ENCODE assay signal across 9 cellular contexts in genomic region chr17:7997186-7997585, GRCh38. TPM values are rescaled to one million over a fixed set of nuclear protein-coding genes. Genes with fewer than 3 reads are reported as not detected.
DNase-seq lines count a peak whose midpoint lies in the region; ATAC-seq, FAIRE-seq and TF ChIP-seq lines count a peak whose summit lies in the region.
"Had no signal": no experiment of that assay in that cellular context is flagged by ENCODE, and none has a peak within 500 bp of the region (broad histone marks: within the 10 kb centered on the region; RNA-seq: fewer than 3 reads in every experiment).

No MANE protein-coding gene starts in this region.

- SMC1A ChIA-PET in GM12878 (lab: Charles Lee; ENCODE audit: uncharacterized antibody, unreplicated experiment) = interaction anchor here (0.9 to 1.5 kb wide), 8 partner anchors 12 to 83 kb away, joined by 3 to 4 read pairs (median 3); partner anchors contain the start of gene RNF227

- H3K27ac Mint-ChIP-seq in memory B cell = no peak overlapping the region
- H3K27ac Mint-ChIP-seq: nephron had no signal

- peak; percentile 73 for ATAC-seq in GM12878
- ATAC-seq in memory B cell (ENCODE audit: low read depth) = peak; percentile 70

- intact Hi-C loops in GM12878 (cut with micrococcal nuclease; ENCODE audit: unreplicated experiment) = no loop called here

- POLR2A ChIA-PET in GM12878 (lab: Charles Lee) = interaction anchor here (0.5 to 0.8 kb wide), 3 partner anchors 30 to 678 kb away, joined by 3 to 7 read pairs (median 6); no protein-coding TSS in a partner anchor

- no peak for TF ChIP-seq RAD21 in GM12878 (IDR thresholded peaks at IDR 0.05; ENCODE audit: insufficient read depth, low read depth, low read length)

- CTCF ChIA-PET in GM12878 (lab: Yijun Ruan, JAX) = interaction anchor here (1.0 to 2.4 kb wide), 12 partner anchors 8 to 176 kb away, joined by 3 to 10 read pairs (median 5); no protein-coding TSS in a partner anchor

- in situ Hi-C loops in GM12878 (cut with MboI) = no loop called here

- BruUV-seq in GM12878 (replicated peaks; lab: Mats Ljungman, UMichigan) = no TSS peak

- no peaks in the 10 kb centered on the region for H3K9me3 Mint-ChIP-seq in memory B cell

- H3K27me3 ChIP-seq in GM12878 (replicated peaks in 1 of 2; ENCODE audit: control insufficient read depth in 2 of 2, insufficient read depth in 2 of 2, low read length in 1 of 2) (peaks cover under 1 to 2% of the 10 kb centered on the region in 2 experiments; a peak in 3 of 4 replicates), tibial nerve (peaks cover 0 to 87% of the 10 kb centered on the region in 2 donors)

- TF ChIP-seq POLR2A in GM12878 (IDR thresholded peaks at IDR 0.05; ENCODE audit: low read depth, low read length) = no peak
- TF ChIP-seq POLR2A in tibial nerve (IDR thresholded peaks at IDR 0.05) = no peak

- peak; percentile 20 for DNase-seq in activated T-cell treated with anti-CD3 and anti-CD28 coated beads for 1 hour (ENCODE audit: low read depth)
- DNase-seq in activated T-cell treated with anti-CD3 and anti-CD28 coated beads, Interleukin-2, amount 50 U/mL, for 1 hour = no peak
- peak; percentile 98 for DNase-seq in NCI-H82 (lab: John Stamatoyannopoulos, UW)
- DNase-seq in GM12878 (ENCODE audit: low read depth, low spot score) = no peak
- no peak for DNase-seq in memory B cell (ENCODE audit: low spot score in 2 of 2)
- DNase-seq in HuH-7.5 (ENCODE audit: low spot score) = no peak
- DNase-seq in GF-D8 (lab: John Stamatoyannopoulos, UW) = no peak
- no peak for DNase-seq in tibial nerve (ENCODE audit: low spot score in 2 of 2)

- H3K9me3 ChIP-seq in GM12878 (replicated peaks; ENCODE audit: control insufficient read depth, insufficient read depth, low read length) (no peaks in the 10 kb centered on the region), tibial nerve (no peaks in the 10 kb centered on the region)

- RAD21 ChIA-PET in GM12878 (lab: Charles Lee; ENCODE audit: unreplicated experiment) = interaction anchor here (1.0 to 1.1 kb wide), 3 partner anchors 21 to 253 kb away, joined by 3 to 4 read pairs (median 4); no protein-coding TSS in a partner anchor

- FAIRE-seq in GM12878 (lab: Jason Lieb, UNC) = no peak

- 0% methylated on average over 5 of the region's 5 CpGs for WGBS in GM12878 (ENCODE audit: insufficient coverage, insufficient replicate concordance, low lambda C conversion rate, missing lambda C conversion rate)
- WGBS in tibial nerve, 2 donors = 33 to 38% methylated on average over 5 of the region's 5 CpGs

- no peaks in the 10 kb centered on the region for H3K36me3 ChIP-seq in GM12878 (ENCODE audit: control insufficient read depth in 2 of 2, insufficient read depth in 2 of 2, low read length in 1 of 2)
- no peaks in the 10 kb centered on the region for H3K36me3 ChIP-seq in tibial nerve

- TF ChIP-seq EP300 in GM12878 (IDR thresholded peaks at IDR 0.05; ENCODE audit: borderline replicate concordance in 1 of 2, control insufficient read depth in 1 of 2, low read depth in 2 of 2, low read length in 2 of 2) (no peak), tibial nerve (IDR thresholded peaks at IDR 0.05) (no peak)

- no peak overlapping the region for H3K9ac ChIP-seq in GM12878 (ENCODE audit: control insufficient read depth, insufficient read depth, low read length)

- H2AFZ ChIP-seq in GM12878 (ENCODE audit: control insufficient read depth, low read depth, low read length) = peak overlapping the region; percentile 23; the same call in 1 of the 2 replicates

- peaks cover 9% of the 10 kb centered on the region for H3K4me1 ChIP-seq in GM12878 (ENCODE audit: control insufficient read depth, insufficient read depth, low read length)
- H3K4me1 ChIP-seq in tibial nerve = peaks cover 0 to 5% (median 2%) of the 10 kb centered on the region in 4 donors

- TF ChIP-seq CTCF in GM12878 (IDR thresholded peaks at IDR 0.05 in 2 of 3, conservative IDR thresholded peaks at IDR 0.05 in 1 of 3; ENCODE audit: control insufficient read depth in 2 of 3, extremely low read depth in 1 of 3, insufficient read depth in 1 of 3, low read depth in 3 of 3, low read length in 3 of 3) = peak in 2 of 3 experiments; percentile 21 to 41; a peak in 3 of 6 replicates
- no peak for TF ChIP-seq CTCF in tibial nerve (IDR thresholded peaks at IDR 0.05)

- H3K36me3 Mint-ChIP-seq in memory B cell = no peaks in the 10 kb centered on the region

- H3K4me3 ChIP-seq in GM12878 (no peak overlapping the region), tibial nerve (no peak overlapping the region)

- H3K4me3 Mint-ChIP-seq in memory B cell = no peak overlapping the region
- H3K4me3 Mint-ChIP-seq: nephron had no signal

- H3K4me1 Mint-ChIP-seq in memory B cell = peaks cover 10% of the 10 kb centered on the region

- H4K20me1 ChIP-seq in GM12878 (ENCODE audit: control insufficient read depth, insufficient read depth) = no peaks in the 10 kb centered on the region

- H3K79me2 ChIP-seq in GM12878 (ENCODE audit: control insufficient read depth, insufficient read depth, low read length) = no peaks in the 10 kb centered on the region

- 0 out of 2 replicates have a peak overlapping the region, but pooled peaks have one; percentile 25 for H3K4me2 ChIP-seq in GM12878 (ENCODE audit: control insufficient read depth, insufficient read depth)

- peaks cover 21% of the 10 kb centered on the region for H3K27me3 Mint-ChIP-seq in memory B cell

- H3K27ac ChIP-seq in GM12878 (ENCODE audit: control insufficient read depth, insufficient read depth) = no peak overlapping the region
- H3K27ac ChIP-seq in tibial nerve = no peak overlapping the region

TF ChIP-seq in GM12878, 131 proteins besides CTCF, POLR2A, EP300 and RAD21:
- peak; percentile 37 for TF ChIP-seq MEF2B (IDR thresholded peaks at IDR 0.05; ENCODE audit: partially characterized antibody, poor library complexity, severe bottlenecking)
- TF ChIP-seq ZSCAN29 (IDR thresholded peaks at IDR 0.05) = no peak
- TF ChIP-seq MEF2A (IDR thresholded peaks at IDR 0.05; ENCODE audit: insufficient read depth, low read depth, low read length) = peak; percentile 73; the same call in 1 of the 2 replicates
- no peak for TF ChIP-seq NKRF (conservative IDR thresholded peaks at IDR 0.05)
- TF ChIP-seq MYC (IDR thresholded peaks at IDR 0.05; ENCODE audit: insufficient read depth, insufficient read length, insufficient replicate concordance, low read length, severe bottlenecking) = no peak

RNA-seq across cellular contexts. Expression of gene GUCY2D, which starts 5.2 kb away (rescaled TPM):
- not detected in 2 replicates for total RNA-seq in GM12878 (2013; cell fraction: nucleolus; rRNA removed)
- total RNA-seq in GM12878 (2014; rRNA removed) (not detected in 2 replicates), GM12878 (2014; rRNA removed; fragmentation: Illumina TruSeq; extraction: Trizol) (not detected in 2 replicates), GM12878 (2021) (not detected in 2 replicates), tibial nerve (under 1 TPM in 1 of 4 donors, not detected in 3; 0.30 TPM)
- polyA plus RNA-seq in GM12878 (2011; ENCODE audit: low read depth) = not detected
- polyA plus RNA-seq in GM12878 (2011; rRNA removed) (not detected in 2 replicates), GM12878 (2014; fragmentation: Illumina TruSeq; extraction: Trizol) (not detected in 2 replicates), GM12878 (2014; fragmentation: Nextera tagmentation; extraction: Ambion mirVana) (not detected), GM12878 (2014; rRNA removed) (not detected in 2 replicates), GM12878 (2016; fragmentation: Nextera tagmentation; extraction: Ambion mirVana) (not detected)
- polyA plus RNA-seq in GM12878 (2011; cell fraction: cytosol; rRNA removed) = not detected in 2 replicates
- not detected in 2 replicates for polyA plus RNA-seq in GM12878 (2011; cell fraction: nucleus; rRNA removed)
- polyA plus RNA-seq in GM12878 (2012) = not detected in 2 replicates
- not detected in 2 replicates for polyA minus RNA-seq in GM12878 (2011; rRNA and poly(A)+ RNA removed)
- polyA minus RNA-seq in GM12878 (2011; cell fraction: cytosol; rRNA and poly(A)+ RNA removed) = not detected in 2 replicates
- polyA minus RNA-seq in GM12878 (2011; cell fraction: nucleus; rRNA and poly(A)+ RNA removed) = not detected in 2 replicates

RNA-seq across cellular contexts. Expression of gene ALOX15B, which starts 41.7 kb away (rescaled TPM):
- total RNA-seq in GM12878 (2013; cell fraction: nucleolus; rRNA removed) = not detected in 2 replicates
- not detected in 2 replicates for total RNA-seq in GM12878 (2014; rRNA removed)
- total RNA-seq in GM12878 (2014; rRNA removed; fragmentation: Illumina TruSeq; extraction: Trizol) = not detected in 2 replicates
- not detected in 2 replicates for total RNA-seq in GM12878 (2021)
- polyA plus RNA-seq in GM12878 (2011; ENCODE audit: low read depth) = not detected
- not detected in 2 replicates for polyA plus RNA-seq in GM12878 (2011; rRNA removed)
- polyA plus RNA-seq in GM12878 (2011; cell fraction: cytosol; rRNA removed) = 0.07 TPM in 1 of 2 replicates, not detected in the other
- polyA plus RNA-seq in GM12878 (2011; cell fraction: nucleus; rRNA removed) = 0.06 TPM in 1 of 2 replicates, not detected in the other
- polyA plus RNA-seq in GM12878 (2012) = 0.04 TPM in 1 of 2 replicates, not detected in the other
- 0.01 TPM in 1 of 2 replicates, not detected in the other for polyA plus RNA-seq in GM12878 (2014; fragmentation: Illumina TruSeq; extraction: Trizol)
- polyA plus RNA-seq in GM12878 (2014; fragmentation: Nextera tagmentation; extraction: Ambion mirVana) = not detected
- not detected in 2 replicates for polyA plus RNA-seq in GM12878 (2014; rRNA removed)
- polyA plus RNA-seq in GM12878 (2016; fragmentation: Nextera tagmentation; extraction: Ambion mirVana) = not detected
- 0.15 TPM in 1 of 2 replicates, not detected in the other for polyA minus RNA-seq in GM12878 (2011; rRNA and poly(A)+ RNA removed)
- not detected in 2 replicates for polyA minus RNA-seq in GM12878 (2011; cell fraction: cytosol; rRNA and poly(A)+ RNA removed)
- polyA minus RNA-seq in GM12878 (2011; cell fraction: nucleus; rRNA and poly(A)+ RNA removed) = not detected in 2 replicates
- 10 to 100 TPM in 2 of 4 donors, 1 to 10 TPM in 2; 3.8 to 22.8 (median 9.3) TPM for total RNA-seq in tibial nerve

Comparison
In these comparisons a context has a peak if more than half of its experiments do, and no peak if none do; other contexts are left out.
1. DNase-seq: peak in activated T-cell treated with anti-CD3 and anti-CD28 coated beads for 1 hour (single experiment) and NCI-H82 (single experiment); none in activated T-cell treated with anti-CD3 and anti-CD28 coated beads, Interleukin-2, amount 50 U/mL, for 1 hour (single experiment), GM12878 (single experiment), memory B cell (0 of 2), HuH-7.5 (single experiment), GF-D8 (single experiment) and tibial nerve (0 of 2).
2. CTCF ChIP-seq: peak in GM12878 (2 of 3); none in tibial nerve (0 of 5).
3. RNA of gene ALOX15B, which starts 41.7 kb away (total RNA-seq): 3.8 to 22.8 TPM in tibial nerve; not detected in GM12878; every median in the first group is over 4 times any median in the second.